Comparison of ENCODE assay signal across 18 cellular contexts in genomic region chr2:106096446-106097369, GRCh38.
DNase-seq lines count a peak whose midpoint lies in the region; ATAC-seq and TF ChIP-seq lines count a peak whose summit lies in the region.
"Had no signal": no experiment of that assay in that cellular context is flagged by ENCODE, and none has a peak within 500 bp of the region (broad histone marks: within the 10 kb centered on the region; RNA-seq: fewer than 3 reads in every experiment).

No MANE protein-coding gene starts in this region.

- no peaks in the 10 kb centered on the region for H3K9me3 ChIP-seq in esophagus muscularis mucosa
- H3K9me3 ChIP-seq: left ventricle myocardium inferior, sigmoid colon had no signal

- peak; percentile 44 for DNase-seq in activated gamma-delta T cell treated with Interleukin-2 at 50 U/mL for 16 hours
- no peak for DNase-seq in activated gamma-delta T cell (lab: John Stamatoyannopoulos, UW)
- no peak for DNase-seq in activated CD4-positive, alpha-beta memory T cell treated with anti-CD3 and anti-CD28 coated beads, Interleukin-2, amount 10 ng/mL, durations not matched to agents 7 days and 5 days
- DNase-seq in esophagus muscularis mucosa (ENCODE audit: extremely low spot score), result peak; percentile 74
- no peak for DNase-seq in stimulated activated naive B cell treated with anti-CD40 and anti-IgM and Interleukin-4, amounts not matched to agents 10 μg/mL and 1 μg/mL and 100 μg/mL, for 72 hours
- no peak for DNase-seq in NCI-H345 (lab: John Stamatoyannopoulos, UW)
- DNase-seq in KBM-7, result no peak
- DNase-seq: ACHN, DMS 273 treated with DMSO at 0.1 percent for 48 hours, GOT3, left ventricle myocardium inferior, NCI-H2029, NCI-H774, sigmoid colon, substantia nigra had no signal

- H3K4me1 Mint-ChIP-seq in activated CD4-positive, alpha-beta memory T cell treated with anti-CD3 and anti-CD28 coated beads, Interleukin-2, amount 10 ng/mL, durations not matched to agents 7 days and 5 days, result peaks cover 54% of the 10 kb centered on the region
- peaks cover 18 to 37% of the 10 kb centered on the region in 2 donors for H3K4me1 Mint-ChIP-seq in stimulated activated naive B cell treated with anti-CD40 and anti-IgM and Interleukin-4, amounts not matched to agents 10 μg/mL and 1 μg/mL and 100 μg/mL, for 72 hours

- H3K4me3 Mint-ChIP-seq in activated CD4-positive, alpha-beta memory T cell treated with anti-CD3 and anti-CD28 coated beads, Interleukin-2, amount 10 ng/mL, durations not matched to agents 7 days and 5 days, result peak overlapping the region; percentile 76
- peak overlapping the region; percentile 2 to 71 for H3K4me3 Mint-ChIP-seq in stimulated activated naive B cell treated with anti-CD40 and anti-IgM and Interleukin-4, amounts not matched to agents 10 μg/mL and 1 μg/mL and 100 μg/mL, for 72 hours

- H3K27ac Mint-ChIP-seq in activated CD4-positive, alpha-beta memory T cell treated with anti-CD3 and anti-CD28 coated beads, Interleukin-2, amount 10 ng/mL, durations not matched to agents 7 days and 5 days, result peak overlapping the region; percentile 96
- H3K27ac Mint-ChIP-seq in stimulated activated naive B cell treated with anti-CD40 and anti-IgM and Interleukin-4, amounts not matched to agents 10 μg/mL and 1 μg/mL and 100 μg/mL, for 72 hours, result peak overlapping the region; percentile 26

- H3K4me3 ChIP-seq in esophagus muscularis mucosa, result no peak overlapping the region
- H3K4me3 ChIP-seq: left ventricle myocardium inferior, sigmoid colon had no signal

- intact Hi-C loops in esophagus muscularis mucosa (cut with DNase I), result no loop called here

- no peaks in the 10 kb centered on the region for H3K27me3 ChIP-seq in esophagus muscularis mucosa
- H3K27me3 ChIP-seq: sigmoid colon had no signal

- no peaks in the 10 kb centered on the region for H3K9me3 Mint-ChIP-seq in activated CD4-positive, alpha-beta memory T cell treated with anti-CD3 and anti-CD28 coated beads, Interleukin-2, amount 10 ng/mL, durations not matched to agents 7 days and 5 days
- peaks cover 0 to 2% of the 10 kb centered on the region in 2 donors for H3K9me3 Mint-ChIP-seq in stimulated activated naive B cell treated with anti-CD40 and anti-IgM and Interleukin-4, amounts not matched to agents 10 μg/mL and 1 μg/mL and 100 μg/mL, for 72 hours
- H3K9me3 Mint-ChIP-seq: dendritic cell treated with granulocyte-macrophage colony-stimulating factor and Interleukin-4, amounts not matched to agents 40 ng/mL and 50 ng/mL, for 4 days had no signal

- WGBS in esophagus muscularis mucosa, result 89% methylated on average over 17 of the region's 22 CpGs

- peaks cover 31 to 82% (median 50%) of the 10 kb centered on the region in 4 donors for H3K36me3 ChIP-seq in esophagus muscularis mucosa

- peaks cover 82% of the 10 kb centered on the region for H3K36me3 Mint-ChIP-seq in activated CD4-positive, alpha-beta memory T cell treated with anti-CD3 and anti-CD28 coated beads, Interleukin-2, amount 10 ng/mL, durations not matched to agents 7 days and 5 days (ENCODE audit: low read depth)
- H3K36me3 Mint-ChIP-seq in stimulated activated naive B cell treated with anti-CD40 and anti-IgM and Interleukin-4, amounts not matched to agents 10 μg/mL and 1 μg/mL and 100 μg/mL, for 72 hours, result peaks cover 53 to 78% of the 10 kb centered on the region in 2 donors

- H3K27me3 Mint-ChIP-seq in activated CD4-positive, alpha-beta memory T cell treated with anti-CD3 and anti-CD28 coated beads, Interleukin-2, amount 10 ng/mL, durations not matched to agents 7 days and 5 days, result no peaks in the 10 kb centered on the region
- H3K27me3 Mint-ChIP-seq in stimulated activated naive B cell treated with anti-CD40 and anti-IgM and Interleukin-4, amounts not matched to agents 10 μg/mL and 1 μg/mL and 100 μg/mL, for 72 hours, result no peaks in the 10 kb centered on the region
- H3K27me3 Mint-ChIP-seq: dendritic cell treated with granulocyte-macrophage colony-stimulating factor and Interleukin-4, amounts not matched to agents 40 ng/mL and 50 ng/mL, for 4 days had no signal

- no peak for TF ChIP-seq CTCF in esophagus muscularis mucosa (IDR thresholded peaks at IDR 0.05)

- ATAC-seq in stimulated activated naive B cell treated with anti-CD40 and anti-IgM and Interleukin-4, amounts not matched to agents 10 μg/mL and 1 μg/mL and 100 μg/mL, for 72 hours (replicated peaks), result peak; percentile 25 to 36
- no peak for ATAC-seq in HG03095 (IDR thresholded peaks at IDR 0.05; ENCODE audit: unreplicated experiment)

- no peak overlapping the region for H3K27ac ChIP-seq in esophagus muscularis mucosa (replicated peaks in 1 of 4)
- H3K27ac ChIP-seq: left ventricle myocardium inferior, RWPE1, sigmoid colon had no signal

- CTCF ChIA-PET in activated CD4-positive, alpha-beta memory T cell treated with anti-CD3 and anti-CD28 coated beads, Interleukin-2, amount 10 ng/mL, durations not matched to agents 7 days and 5 days (lab: Charles Lee), result interaction anchor here (0.9 to 2.3 kb wide), 5 partner anchors 63 to 728 kb away, joined by 3 to 10 read pairs (median 4); no protein-coding TSS in a partner anchor

- in situ Hi-C loops in KBM-7 (cut with MboI; ENCODE audit: low pct_unique_long_range_greater_than_20kb, low sequenced_read_pairs), result no loop called here

- H3K4me1 ChIP-seq in esophagus muscularis mucosa, result no peaks in the 10 kb centered on the region
- H3K4me1 ChIP-seq: left ventricle myocardium inferior, sigmoid colon had no signal

- no peak for TF ChIP-seq POLR2A in esophagus muscularis mucosa (IDR thresholded peaks at IDR 0.05; ENCODE audit: low read depth)

- POLR2A ChIA-PET in activated CD4-positive, alpha-beta memory T cell treated with anti-CD3 and anti-CD28 coated beads, Interleukin-2, amount 10 ng/mL, durations not matched to agents 7 days and 5 days (lab: Charles Lee), result interaction anchor here (0.6 to 4.2 kb wide), 11 partner anchors 10 to 358 kb away, joined by 3 to 27 read pairs (median 3); no protein-coding TSS in a partner anchor

- TF ChIP-seq EP300 in esophagus muscularis mucosa (IDR thresholded peaks at IDR 0.05), result no peak

Comparison
In these comparisons a context has a peak if more than half of its experiments do, and no peak if none do; other contexts are left out.
1. DNase-seq: peak in activated gamma-delta T cell treated with Interleukin-2 at 50 U/mL for 16 hours (single experiment) and esophagus muscularis mucosa (single experiment); none in activated gamma-delta T cell (single experiment), activated CD4-positive, alpha-beta memory T cell treated with anti-CD3 and anti-CD28 coated beads, Interleukin-2, amount 10 ng/mL, durations not matched to agents 7 days and 5 days (single experiment), stimulated activated naive B cell treated with anti-CD40 and anti-IgM and Interleukin-4, amounts not matched to agents 10 μg/mL and 1 μg/mL and 100 μg/mL, for 72 hours (single experiment), NCI-H345 (single experiment) and KBM-7 (single experiment).